ENCODE assay signal across 1 cellular context in genomic region chr1:188988589-188988988, GRCh38.
TF ChIP-seq lines count a peak whose summit lies in the region.

No MANE protein-coding gene starts in this region.

TF ChIP-seq in SK-N-SH, 30 proteins besides CTCF, POLR2A, EP300 and RAD21 (continued from another document):
- no peak for TF ChIP-seq REST (IDR thresholded peaks at IDR 0.05; ENCODE audit: low read depth, low read length)
- peak; percentile 63 for TF ChIP-seq TCF12 (IDR thresholded peaks at IDR 0.05)
- no peak for TF ChIP-seq CHD2 (IDR thresholded peaks at IDR 0.05; ENCODE audit: low read length, partially characterized antibody)
